30 cellular contexts compared by ENCODE assay signal in the genomic region with DNA sequence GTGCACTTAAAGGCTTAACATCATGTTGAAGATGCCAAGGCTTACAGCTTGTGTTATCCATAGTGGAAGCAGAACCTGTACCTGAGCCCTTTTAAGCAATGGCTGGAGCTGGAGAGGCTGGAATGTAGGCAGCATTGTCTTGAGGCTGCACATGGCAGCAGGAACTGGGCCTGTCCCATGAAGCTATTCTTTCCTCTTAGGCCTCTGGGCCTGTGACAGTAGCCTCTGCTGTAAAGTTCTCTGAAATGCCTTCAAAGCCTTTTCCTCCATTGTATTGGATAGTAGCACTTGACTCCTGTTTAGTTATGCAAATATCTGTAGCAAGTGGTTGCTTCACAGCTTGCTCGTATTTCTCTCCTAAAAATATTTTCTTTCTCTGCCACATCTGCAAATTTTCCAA.
"Had no signal": no experiment of that assay in that cellular context is flagged by ENCODE, and none has a peak within 500 bp of the region (broad histone marks: within the 10 kb centered on the region; RNA-seq: fewer than 3 reads in every experiment).

No MANE protein-coding gene starts in this region.

- H3K4me1 Mint-ChIP-seq: activated CD4-positive, alpha-beta memory T cell treated with anti-CD3 and anti-CD28 coated beads, Interleukin-2, amount 10 ng/mL, durations not matched to agents 7 days and 5 days; activated CD4-positive, alpha-beta T cell treated with anti-CD3 and anti-CD28 coated beads, Interleukin-2, amount 10 ng/mL, durations not matched to agents 7 days and 5 days; activated naive CD4-positive, alpha-beta T cell treated with anti-CD3 and anti-CD28 coated beads, Interleukin-2, amount 10 ng/mL, durations not matched to agents 7 days and 5 days; activated naive CD8-positive, alpha-beta T cell treated with anti-CD3 and anti-CD28 coated beads, Interleukin-2, amount 10 ng/mL, durations not matched to agents 7 days and 5 days; brain had no signal

- FAIRE-seq: endometrium, endothelial cell of umbilical vein had no signal

- H3K4me3 Mint-ChIP-seq: activated CD4-positive, alpha-beta memory T cell treated with anti-CD3 and anti-CD28 coated beads, Interleukin-2, amount 10 ng/mL, durations not matched to agents 7 days and 5 days; activated CD4-positive, alpha-beta T cell treated with anti-CD3 and anti-CD28 coated beads, Interleukin-2, amount 10 ng/mL, durations not matched to agents 7 days and 5 days; activated naive CD4-positive, alpha-beta T cell treated with anti-CD3 and anti-CD28 coated beads, Interleukin-2, amount 10 ng/mL, durations not matched to agents 7 days and 5 days; activated naive CD8-positive, alpha-beta T cell treated with anti-CD3 and anti-CD28 coated beads, Interleukin-2, amount 10 ng/mL, durations not matched to agents 7 days and 5 days; activated T-cell treated with anti-CD3 and anti-CD28 coated beads, Interleukin-2, amount 50 U/mL, for 24 hours; activated T-cell treated with anti-CD3 and anti-CD28 coated beads, Interleukin-2, amount 50 U/mL, for 72 hours; brain had no signal

- H3K36me3 ChIP-seq: ascending aorta, breast epithelium, cardiac muscle cell, colonic mucosa, esophagus squamous epithelium, gastroesophageal sphincter, heart right ventricle had no signal

- H3K27me3 ChIP-seq: ascending aorta, breast epithelium, cardiac muscle cell, colonic mucosa, esophagus squamous epithelium, gastroesophageal sphincter, heart right ventricle had no signal

- H3K4me3 ChIP-seq: ascending aorta, breast epithelium, cardiac muscle cell, colonic mucosa, esophagus squamous epithelium, gastroesophageal sphincter, heart right ventricle had no signal

- H3K27ac ChIP-seq: ascending aorta, breast epithelium, cardiac muscle cell, colonic mucosa, epithelial cell of prostate, esophagus squamous epithelium, gastroesophageal sphincter, heart right ventricle had no signal

- H3K27me3 Mint-ChIP-seq: activated CD4-positive, alpha-beta memory T cell treated with anti-CD3 and anti-CD28 coated beads, Interleukin-2, amount 10 ng/mL, durations not matched to agents 7 days and 5 days; activated CD4-positive, alpha-beta T cell treated with anti-CD3 and anti-CD28 coated beads, Interleukin-2, amount 10 ng/mL, durations not matched to agents 7 days and 5 days; activated naive CD4-positive, alpha-beta T cell treated with anti-CD3 and anti-CD28 coated beads, Interleukin-2, amount 10 ng/mL, durations not matched to agents 7 days and 5 days; activated naive CD8-positive, alpha-beta T cell treated with anti-CD3 and anti-CD28 coated beads, Interleukin-2, amount 10 ng/mL, durations not matched to agents 7 days and 5 days; activated T-cell treated with anti-CD3 and anti-CD28 coated beads, Interleukin-2, amount 50 U/mL, for 24 hours had no signal

- H3K9me3 ChIP-seq: colonic mucosa had no signal

- DNase-seq: activated CD4-positive, alpha-beta memory T cell treated with anti-CD3 and anti-CD28 coated beads, Interleukin-2, amount 10 ng/mL, durations not matched to agents 7 days and 5 days; activated CD4-positive, alpha-beta T cell treated with anti-CD3 and anti-CD28 coated beads for 1 hour; activated CD4-positive, alpha-beta T cell treated with anti-CD3 and anti-CD28 coated beads for 4 hours; activated CD4-positive, alpha-beta T cell treated with anti-CD3 and anti-CD28 coated beads, Interleukin-2, amount 10 ng/mL, durations not matched to agents 7 days and 5 days; activated CD4-positive, alpha-beta T cell treated with anti-CD3 and anti-CD28 coated beads, Interleukin-2, amount 50 U/mL, for 4 hours; activated CD8-positive, alpha-beta memory T cell treated with anti-CD3 and anti-CD28 coated beads, Interleukin-2, amount 50 U/mL, for 48 hours; activated gamma-delta T cell; activated naive CD4-positive, alpha-beta T cell; activated naive CD4-positive, alpha-beta T cell treated with anti-CD3 and anti-CD28 coated beads, Interleukin-2, amount 10 ng/mL, durations not matched to agents 7 days and 5 days; activated naive CD8-positive, alpha-beta T cell treated with anti-CD3 and anti-CD28 coated beads, Interleukin-2, amount 10 ng/mL, durations not matched to agents 7 days and 5 days; activated T-cell treated with anti-CD3 and anti-CD28 coated beads for 4 hours; activated T-cell treated with anti-CD3 and anti-CD28 coated beads, Interleukin-2, amount 50 U/mL, for 24 hours; activated T-cell treated with anti-CD3 and anti-CD28 coated beads, Interleukin-2, amount 50 U/mL, for 72 hours; central memory CD4-positive, alpha-beta T cell; cerebellar nuclear complex; colonic mucosa; effector CD8-positive, alpha-beta T cell; esophagus squamous epithelium; foreskin melanocyte; heart right ventricle; T-helper 2 cell had no signal

- H3K27ac Mint-ChIP-seq: activated CD4-positive, alpha-beta memory T cell treated with anti-CD3 and anti-CD28 coated beads, Interleukin-2, amount 10 ng/mL, durations not matched to agents 7 days and 5 days; activated CD4-positive, alpha-beta T cell treated with anti-CD3 and anti-CD28 coated beads, Interleukin-2, amount 10 ng/mL, durations not matched to agents 7 days and 5 days; activated naive CD4-positive, alpha-beta T cell treated with anti-CD3 and anti-CD28 coated beads, Interleukin-2, amount 10 ng/mL, durations not matched to agents 7 days and 5 days; activated naive CD4-positive, alpha-beta T cell treated with anti-CD3 and anti-CD28 coated beads, Interleukin-2, amount 50 U/mL, for 72 hours; activated naive CD8-positive, alpha-beta T cell treated with anti-CD3 and anti-CD28 coated beads, Interleukin-2, amount 10 ng/mL, durations not matched to agents 7 days and 5 days; activated T-cell treated with anti-CD3 and anti-CD28 coated beads, Interleukin-2, amount 50 U/mL, for 24 hours; activated T-cell treated with anti-CD3 and anti-CD28 coated beads, Interleukin-2, amount 50 U/mL, for 72 hours; brain had no signal

- H3K4me1 ChIP-seq: ascending aorta, breast epithelium, colonic mucosa, esophagus squamous epithelium, gastroesophageal sphincter, heart right ventricle had no signal

- H3K36me3 Mint-ChIP-seq: activated naive CD4-positive, alpha-beta T cell treated with anti-CD3 and anti-CD28 coated beads, Interleukin-2, amount 10 ng/mL, durations not matched to agents 7 days and 5 days; activated naive CD8-positive, alpha-beta T cell treated with anti-CD3 and anti-CD28 coated beads, Interleukin-2, amount 10 ng/mL, durations not matched to agents 7 days and 5 days; brain had no signal
